Comparison of ENCODE assay signal across 18 cellular contexts in the genomic region with DNA sequence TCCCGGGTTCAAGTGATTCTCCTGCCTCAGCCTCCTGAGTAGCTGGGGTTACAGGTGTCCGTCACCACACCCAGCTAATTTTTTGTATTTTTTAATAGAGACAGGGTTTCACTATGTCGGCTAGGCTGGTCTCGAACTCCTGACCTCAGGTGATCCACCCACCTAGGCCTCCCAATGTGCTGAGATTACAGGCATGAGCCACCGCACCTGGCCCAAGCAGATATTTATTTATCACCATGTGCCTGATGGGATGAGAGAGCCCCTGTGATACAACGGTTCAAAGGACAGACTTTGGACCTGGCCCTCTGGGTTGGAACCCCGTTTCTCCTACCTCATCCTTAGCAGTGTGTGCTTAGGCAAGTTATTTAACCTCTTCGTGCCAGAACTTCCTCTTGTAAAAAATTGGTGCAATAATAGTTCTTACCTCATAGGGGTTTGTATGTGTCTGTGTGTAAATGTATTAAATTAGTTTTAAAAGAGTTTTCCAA.
"Had no signal": no experiment of that assay in that cellular context is flagged by ENCODE, and none has a peak within 500 bp of the region (broad histone marks: within the 10 kb centered on the region; RNA-seq: fewer than 3 reads in every experiment).

No MANE protein-coding gene starts in this region.

- H3K4me3 ChIP-seq: left ventricle myocardium inferior, ovary, prostate gland, tibial artery had no signal

- H3K27me3 Mint-ChIP-seq: activated naive CD4-positive, alpha-beta T cell treated with anti-CD3 and anti-CD28 coated beads, Interleukin-2, amount 50 U/mL, for 24 hours; brain had no signal

- H3K9me3 Mint-ChIP-seq: activated naive CD4-positive, alpha-beta T cell treated with anti-CD3 and anti-CD28 coated beads, Interleukin-2, amount 50 U/mL, for 24 hours; brain; mesothelial cell of epicardium; natural killer cell had no signal

- H3K4me1 ChIP-seq: foreskin keratinocyte, left ventricle myocardium inferior, prostate gland, tibial artery had no signal

- H3K27ac ChIP-seq: foreskin keratinocyte, left ventricle myocardium inferior, ovary, prostate gland, tibial artery had no signal

- H3K4me1 Mint-ChIP-seq: activated naive CD4-positive, alpha-beta T cell treated with anti-CD3 and anti-CD28 coated beads, Interleukin-2, amount 50 U/mL, for 24 hours; natural killer cell had no signal

- H3K27ac Mint-ChIP-seq: activated naive CD4-positive, alpha-beta T cell treated with anti-CD3 and anti-CD28 coated beads, Interleukin-2, amount 50 U/mL, for 24 hours; brain; mesothelial cell of epicardium; natural killer cell had no signal

- H3K9me3 ChIP-seq: ovary, prostate gland, tibial artery had no signal

- H3K36me3 ChIP-seq: left ventricle myocardium inferior, ovary, prostate gland, tibial artery had no signal

- H3K4me3 Mint-ChIP-seq: activated naive CD4-positive, alpha-beta T cell treated with anti-CD3 and anti-CD28 coated beads, Interleukin-2, amount 50 U/mL, for 24 hours; brain; mesothelial cell of epicardium; natural killer cell had no signal

- ATAC-seq: foreskin keratinocyte; natural killer cell; stimulated activated naive CD8-positive, alpha-beta T cell treated with anti-CD3 and anti-CD28 coated beads, Interleukin-15, Interleukin-2, amounts not matched to agents 100 U/mL and 50 U/mL, for 24 hours had no signal

- DNase-seq: activated gamma-delta T cell treated with Interleukin-2 at 50 U/mL for 16 hours; activated T-cell treated with anti-CD3 and anti-CD28 coated beads, Interleukin-2, amount 50 U/mL, for 1 hour; aorta; dermis blood vessel endothelial cell; effector CD8-positive, alpha-beta T cell; foreskin keratinocyte; kidney glomerular epithelial cell; left ventricle myocardium inferior; mammary epithelial cell; natural killer cell; ovary; stimulated activated CD4-positive, alpha-beta T cell treated with anti-CD3 and anti-CD28 coated beads, Interleukin-4, amount 100 ng/mL, for 24 hours; stimulated activated naive CD8-positive, alpha-beta T cell treated with anti-CD3 and anti-CD28 coated beads, Interleukin-15, Interleukin-2, amounts not matched to agents 100 U/mL and 50 U/mL, for 24 hours; tibial artery had no signal

- H3K27me3 ChIP-seq: foreskin keratinocyte, ovary, tibial artery had no signal

- H3K36me3 Mint-ChIP-seq: activated naive CD4-positive, alpha-beta T cell treated with anti-CD3 and anti-CD28 coated beads, Interleukin-2, amount 50 U/mL, for 24 hours; brain; mesothelial cell of epicardium; natural killer cell had no signal
